In genomic region chr6:443621-444175, GRCh38 we compare ENCODE assay signal across 1 cellular context.
TF ChIP-seq lines count a peak whose summit lies in the region.

No MANE protein-coding gene starts in this region.

TF ChIP-seq in H1, 55 proteins besides CTCF, POLR2A, EP300 and RAD21:
- TF ChIP-seq BRCA1 (IDR thresholded peaks at IDR 0.05; ENCODE audit: low read depth, low read length), result no peak
- TF ChIP-seq MAFK (IDR thresholded peaks at IDR 0.05; ENCODE audit: low read depth, low read length), result no peak
- no peak for TF ChIP-seq SP2 (IDR thresholded peaks at IDR 0.05; ENCODE audit: low read length)
- TF ChIP-seq RBBP5 (IDR thresholded peaks at IDR 0.05; ENCODE audit: borderline replicate concordance, low read depth, low read length), result no peak
- TF ChIP-seq HDAC6 (IDR thresholded peaks at IDR 0.05; ENCODE audit: low read depth, low read length), result no peak
- no peak for TF ChIP-seq CREB1 (IDR thresholded peaks at IDR 0.05)
- no peak for TF ChIP-seq KDM4A (IDR thresholded peaks at IDR 0.05; ENCODE audit: low read depth, low read length, severe bottlenecking)
